ENCODE assay signal across 8 cellular contexts in genomic region chr20:49608752-49609670, GRCh38. TPM values are rescaled to one million over a fixed set of nuclear protein-coding genes. Genes with fewer than 3 reads are reported as not detected.
DNase-seq lines count a peak whose midpoint lies in the region; TF ChIP-seq lines count a peak whose summit lies in the region.

No MANE protein-coding gene starts in this region.

- H2BK120ac ChIP-seq in trophoblast cell (ENCODE audit: insufficient read depth, low read length, poor library complexity), result no peak overlapping the region

- peaks cover 2% of the 10 kb centered on the region for H3K79me1 ChIP-seq in trophoblast cell (ENCODE audit: low read length)

- H3K36me3 Mint-ChIP-seq in glutamatergic neuron (ENCODE audit: unreplicated experiment), result no peaks in the 10 kb centered on the region

- H3K9ac ChIP-seq in Karpas-422 (ENCODE audit: low read length) (no peak overlapping the region), trophoblast cell (ENCODE audit: low read length) (no peak overlapping the region)

- H3K9me2 ChIP-seq in Karpas-422 (replicated peaks; ENCODE audit: insufficient read depth, low read length), result no peaks in the 10 kb centered on the region

- no peak overlapping the region for H3K4me3 ChIP-seq in Karpas-422 (ENCODE audit: low read length)
- no peak overlapping the region for H3K4me3 ChIP-seq in trophoblast cell (ENCODE audit: low read depth, low read length)

- WGBS in trophoblast cell (ENCODE audit: extremely low coverage, insufficient coverage, insufficient read length), result no CpG with 5 or more reads among the region's 17 CpGs

- no peaks in the 10 kb centered on the region for H3K79me2 ChIP-seq in Karpas-422 (ENCODE audit: low read length)
- no peaks in the 10 kb centered on the region for H3K79me2 ChIP-seq in trophoblast cell (ENCODE audit: control insufficient read depth, insufficient read depth, low read length, poor library complexity)

- no peak overlapping the region for H3K4me3 Mint-ChIP-seq in glutamatergic neuron (ENCODE audit: unreplicated experiment)

- no peak overlapping the region for H3K27ac Mint-ChIP-seq in glutamatergic neuron (ENCODE audit: unreplicated experiment)

- DNase-seq in NOMO-1 (lab: John Stamatoyannopoulos, UW; ENCODE audit: unreplicated experiment in 2 of 2) (peak; percentile 40 to 67), NOMO-1 treated with dmso at 0.1 percent for 144 hours (lab: John Stamatoyannopoulos, UW; ENCODE audit: unreplicated experiment) (no peak), Karpas-422 (peak; percentile 89), SHP77 treated with DMSO at 0.1 percent for 48 hours (lab: John Stamatoyannopoulos, UW) (peak; percentile 61), activated gamma-delta T cell (lab: John Stamatoyannopoulos, UW) (peak; percentile 22), glutamatergic neuron (peak; percentile 74), trophoblast cell (peak; percentile 62 to 81), ureter (ENCODE audit: low spot score) (peak; percentile 67)

- H2AFZ ChIP-seq in Karpas-422 (ENCODE audit: low read length), result no peak overlapping the region
- H2AFZ ChIP-seq in trophoblast cell (ENCODE audit: insufficient read depth, low read length, poor library complexity), result no peak overlapping the region

- no peaks in the 10 kb centered on the region for H3K27me3 ChIP-seq in Karpas-422 (ENCODE audit: low read length)
- no peaks in the 10 kb centered on the region for H3K27me3 ChIP-seq in trophoblast cell (ENCODE audit: insufficient read depth, low read length)

- TF ChIP-seq CTCF in glutamatergic neuron (IDR thresholded peaks at IDR 0.05; ENCODE audit: partially characterized antibody, unreplicated experiment), result peak; percentile 98

- peaks cover 4% of the 10 kb centered on the region; the same call in 1 of the 2 replicates for H4K20me1 ChIP-seq in Karpas-422 (ENCODE audit: insufficient read depth, low read depth, low read length)

- no peak overlapping the region for H4K91ac ChIP-seq in trophoblast cell (ENCODE audit: low read depth, low read length)

- no peak overlapping the region for H3K23ac ChIP-seq in trophoblast cell (ENCODE audit: low read length)

- H3K27ac ChIP-seq in Karpas-422 (ENCODE audit: low read length) (no peak overlapping the region), trophoblast cell (ENCODE audit: low read depth, low read length) (no peak overlapping the region)

- no peak overlapping the region for H2BK5ac ChIP-seq in trophoblast cell (ENCODE audit: low read depth, low read length, poor library complexity)

- H4K12ac ChIP-seq in trophoblast cell (ENCODE audit: low read depth, low read length), result no peak overlapping the region

- H3K27me3 Mint-ChIP-seq in glutamatergic neuron (ENCODE audit: unreplicated experiment), result peaks cover 8% of the 10 kb centered on the region

- peaks cover 3% of the 10 kb centered on the region for H3K4me1 Mint-ChIP-seq in glutamatergic neuron (ENCODE audit: low read depth, unreplicated experiment)

- H3K4me1 ChIP-seq in Karpas-422 (ENCODE audit: low read length), result peaks cover 27% of the 10 kb centered on the region
- peaks cover 0 to 7% of the 10 kb centered on the region in 2 experiments for H3K4me1 ChIP-seq in trophoblast cell (ENCODE audit: control insufficient read depth in 1 of 2, insufficient read depth in 2 of 2, low read length in 2 of 2)

- no peak overlapping the region for H3K14ac ChIP-seq in trophoblast cell (ENCODE audit: low read length)

- H4K8ac ChIP-seq in trophoblast cell (ENCODE audit: low read depth, low read length), result no peak overlapping the region

- H3K4me2 ChIP-seq in Karpas-422 (ENCODE audit: low read depth, low read length, poor library complexity, severe bottlenecking) (no peak overlapping the region), trophoblast cell (ENCODE audit: low read length) (peak overlapping the region; percentile 51)

- no peak overlapping the region for H2AK5ac ChIP-seq in trophoblast cell (ENCODE audit: low read length)

- H3K9me3 Mint-ChIP-seq in glutamatergic neuron (ENCODE audit: unreplicated experiment), result peaks cover 2% of the 10 kb centered on the region

- H2BK12ac ChIP-seq in trophoblast cell (ENCODE audit: low read length), result no peak overlapping the region

- H3K18ac ChIP-seq in trophoblast cell (ENCODE audit: low read length), result no peak overlapping the region

- H3K36me3 ChIP-seq in Karpas-422 (ENCODE audit: insufficient read depth, low read length) (no peaks in the 10 kb centered on the region), trophoblast cell (ENCODE audit: control insufficient read depth in 1 of 2, insufficient read depth in 2 of 2, low read length in 2 of 2) (no peaks in the 10 kb centered on the region)

- no peak overlapping the region for H3K4ac ChIP-seq in trophoblast cell (ENCODE audit: low read depth, low read length)

- no peaks in the 10 kb centered on the region for H3K9me3 ChIP-seq in Karpas-422 (ENCODE audit: low read length)
- peaks cover 4% of the 10 kb centered on the region for H3K9me3 ChIP-seq in trophoblast cell (ENCODE audit: insufficient read depth, low read depth, low read length)

RNA-seq across cellular contexts. Expression of gene PTGIS, which starts 41.1 kb away (rescaled TPM):
- total RNA-seq in Karpas-422 (2014; rRNA removed; shearing (Covaris generic); ENCODE audit: low replicate concordance), result not detected in 2 replicates
- 0.12 TPM for total RNA-seq in glutamatergic neuron (ENCODE audit: unreplicated experiment)
- 11.2 and 11.8 TPM in 2 replicates for polyA plus RNA-seq in trophoblast cell (2013)
- total RNA-seq in ureter, result 57.8 TPM

Comparison
In these comparisons a context has a peak if more than half of its experiments do, and no peak if none do; other contexts are left out.
1. RNA of gene PTGIS, which starts 41.1 kb away (total RNA-seq): 57.8 TPM in ureter (single experiment); 0.12 TPM in glutamatergic neuron (single experiment) and not detected in Karpas-422; every median in the first group is over 10 times any median in the second.